Comparison of ENCODE assay signal across 9 cellular contexts in genomic region chr7:17142831-17143541, GRCh38.
A peak's percentile ranks its signal among the peaks of the same experiment; 100 is the strongest.
DNase-seq lines count a peak whose midpoint lies in the region; ATAC-seq and TF ChIP-seq lines count a peak whose summit lies in the region.
"Had no signal": no experiment of that assay in that cellular context is flagged by ENCODE, and none has a peak within 500 bp of the region (broad histone marks: within the 10 kb centered on the region; RNA-seq: fewer than 3 reads in every experiment).

No MANE protein-coding gene starts in this region.

- H2AFZ ChIP-seq in osteoblast (ENCODE audit: low read length) = peak overlapping the region; percentile 65

- H3K4me3 ChIP-seq in coronary artery (peak overlapping the region; percentile 5), osteoblast (ENCODE audit: insufficient read depth, low read length) (peak overlapping the region; percentile 38)

- H3K36me3 ChIP-seq in osteoblast (ENCODE audit: insufficient read depth, low read length) = no peaks in the 10 kb centered on the region

- no peaks in the 10 kb centered on the region for H4K20me1 ChIP-seq in osteoblast (ENCODE audit: insufficient read depth, low read length)

- DNase-seq in EH (ENCODE audit: low read depth) = peak; percentile 35
- peak; percentile 44 for DNase-seq in OCI-M1 (lab: John Stamatoyannopoulos, UW)
- DNase-seq in coronary artery (ENCODE audit: low spot score) = no peak
- DNase-seq in osteoblast (ENCODE audit: insufficient read length, low spot score, missing footprints) = peak; percentile 68
- no peak for DNase-seq in NCI-H526 treated with DMSO at 0.1 percent for 48 hours (lab: John Stamatoyannopoulos, UW)
- DNase-seq in SKM-1 treated with dmso at 0.1 percent for 144 hours (lab: John Stamatoyannopoulos, UW; ENCODE audit: unreplicated experiment) = no peak
- DNase-seq in head of caudate nucleus = no peak
- DNase-seq: NCI-H2171 had no signal

- intact Hi-C loops in head of caudate nucleus (cut with DNase I) = no loop called here

- H3K9me3 ChIP-seq in osteoblast (ENCODE audit: low read depth, low read length) = no peaks in the 10 kb centered on the region

- peaks cover 24% of the 10 kb centered on the region for H3K4me1 ChIP-seq in osteoblast (ENCODE audit: insufficient read depth, low read length)

- H3K27ac ChIP-seq in coronary artery (peak overlapping the region in 1 of 2 donors; percentile 7), osteoblast (ENCODE audit: low read depth, low read length) (peak overlapping the region; percentile 70)

- no peak for TF ChIP-seq CTCF in coronary artery (IDR thresholded peaks at IDR 0.05)
- no peak for TF ChIP-seq CTCF in osteoblast (IDR thresholded peaks at IDR 0.05; ENCODE audit: extremely low read depth, low read depth, low read length)

- ATAC-seq in HG03432 (IDR thresholded peaks at IDR 0.05; ENCODE audit: unreplicated experiment) = no peak

- no peaks in the 10 kb centered on the region for H3K27me3 ChIP-seq in osteoblast (ENCODE audit: insufficient read depth, low read length)

- no peaks in the 10 kb centered on the region for H3K79me2 ChIP-seq in osteoblast (ENCODE audit: insufficient read depth, low read length)

- peak overlapping the region; percentile 79 for H3K4me2 ChIP-seq in osteoblast (ENCODE audit: insufficient read depth, low read length)

Comparison
In these comparisons a context has a peak if more than half of its experiments do, and no peak if none do; other contexts are left out.
1. DNase-seq: peak in EH (single experiment), OCI-M1 (single experiment) and osteoblast (single experiment); none in coronary artery (single experiment), NCI-H526 treated with DMSO at 0.1 percent for 48 hours (single experiment), SKM-1 treated with dmso at 0.1 percent for 144 hours (single experiment) and head of caudate nucleus (0 of 42).